Comparison of ENCODE assay signal across 6 cellular contexts in genomic region chr19:10568444-10568825, GRCh38. TPM values are rescaled to one million over a fixed set of nuclear protein-coding genes. Genes with fewer than 3 reads are reported as not detected.
DNase-seq lines count a peak whose midpoint lies in the region; ATAC-seq lines count a peak whose summit lies in the region.

No MANE protein-coding gene starts in this region.

- peak overlapping the region; percentile 73 for H3K9ac ChIP-seq in ES-I3 (ENCODE audit: low read depth, low read length)
- peak overlapping the region; percentile 64 for H3K9ac ChIP-seq in mesendoderm (ENCODE audit: low read length)

- H2BK15ac ChIP-seq in mesendoderm (replicated peaks; ENCODE audit: low read depth): no peak overlapping the region

- H2BK120ac ChIP-seq in mesendoderm (ENCODE audit: low read depth, low read length): no peak overlapping the region

- H3K18ac ChIP-seq in mesendoderm (ENCODE audit: low read length): no peak overlapping the region

- ATAC-seq in HG03175 (IDR thresholded peaks at IDR 0.05; ENCODE audit: unreplicated experiment): peak; percentile 1

- H3K36me3 ChIP-seq in ES-I3 (ENCODE audit: insufficient read depth, low read length) (no peaks in the 10 kb centered on the region), mesendoderm (ENCODE audit: control insufficient read depth, insufficient read depth, low read length) (no peaks in the 10 kb centered on the region)

- no peak overlapping the region for H3K23ac ChIP-seq in mesendoderm (ENCODE audit: low read length)

- no peak overlapping the region for H4K5ac ChIP-seq in mesendoderm (ENCODE audit: low read length)

- H3K27me3 ChIP-seq in mesendoderm (ENCODE audit: insufficient read depth, low read length, poor library complexity): no peaks in the 10 kb centered on the region

- no peak overlapping the region for H3K4ac ChIP-seq in mesendoderm (ENCODE audit: low read depth, low read length)

- H3K4me2 ChIP-seq in mesendoderm (ENCODE audit: low read length): peak overlapping the region; percentile 93

- no peak overlapping the region for H4K8ac ChIP-seq in mesendoderm (ENCODE audit: low read depth, low read length)

- no peak overlapping the region for H2BK5ac ChIP-seq in mesendoderm (ENCODE audit: low read length)

- H3K4me1 ChIP-seq in ES-I3 (ENCODE audit: insufficient read depth, low read length) (peaks cover 6% of the 10 kb centered on the region; the same call in 1 of the 2 replicates), mesendoderm (ENCODE audit: control insufficient read depth, low read depth, low read length) (peaks cover 2% of the 10 kb centered on the region)

- no peaks in the 10 kb centered on the region for H3K79me1 ChIP-seq in mesendoderm (ENCODE audit: low read length)

- peak overlapping the region; percentile 30 for H3K4me3 ChIP-seq in mesendoderm (ENCODE audit: low read length)

- no peaks in the 10 kb centered on the region for H3K9me3 ChIP-seq in ES-I3 (ENCODE audit: control insufficient read depth, insufficient read depth, low read length)

- no peak overlapping the region for H3K27ac ChIP-seq in mesendoderm (ENCODE audit: low read depth, low read length)

- no CpG with 5 or more reads among the region's 49 CpGs for WGBS in mesendoderm (ENCODE audit: extremely low coverage, insufficient coverage, low lambda C conversion rate)

- no peak overlapping the region for H2AK5ac ChIP-seq in mesendoderm (ENCODE audit: low read length)

- DNase-seq in activated naive CD4-positive, alpha-beta T cell treated with anti-CD3 and anti-CD28 coated beads, Interleukin-2, amount 50 U/mL, for 16 hours: peak; percentile 65
- peak; percentile 66 for DNase-seq in mesendoderm
- no peak for DNase-seq in NCI-H345 treated with DMSO at 0.1 percent for 48 hours (lab: John Stamatoyannopoulos, UW; ENCODE audit: unreplicated experiment)
- DNase-seq in AG08396 (ENCODE audit: low spot score): no peak

- peaks cover 3% of the 10 kb centered on the region for H3K79me2 ChIP-seq in mesendoderm (ENCODE audit: control insufficient read depth, insufficient read depth, low read length)

- peak overlapping the region; percentile 84 for H3K56ac ChIP-seq in mesendoderm (ENCODE audit: low read length)

RNA-seq across cellular contexts. Expression of gene CDKN2D, which starts 0.3 kb away (rescaled TPM):
- polyA plus RNA-seq in mesendoderm (2013, experiment 1 of 2): 0.93 TPM
- 1.1 TPM for polyA plus RNA-seq in mesendoderm (2013, experiment 2 of 2)

RNA-seq across cellular contexts. Expression of gene KRI1, which starts 2.6 kb away (rescaled TPM):
- 32.6 TPM for polyA plus RNA-seq in mesendoderm (2013, experiment 1 of 2)
- 31.2 TPM for polyA plus RNA-seq in mesendoderm (2013, experiment 2 of 2)

RNA-seq across cellular contexts. Expression of gene AP1M2, which starts 18.7 kb away (rescaled TPM):
- 50.3 TPM for polyA plus RNA-seq in mesendoderm (2013, experiment 1 of 2)
- 50.0 TPM for polyA plus RNA-seq in mesendoderm (2013, experiment 2 of 2)

RNA-seq across cellular contexts. Expression of gene ATG4D, which starts 24.7 kb away (rescaled TPM):
- polyA plus RNA-seq in mesendoderm (2013, experiment 1 of 2): 23.0 TPM
- 23.3 TPM for polyA plus RNA-seq in mesendoderm (2013, experiment 2 of 2)

RNA-seq across cellular contexts. Expression of gene S1PR5, which starts 51.2 kb away (rescaled TPM):
- 2.4 TPM for polyA plus RNA-seq in mesendoderm (2013, experiment 1 of 2)
- 2.4 TPM for polyA plus RNA-seq in mesendoderm (2013, experiment 2 of 2)

Comparison
In these comparisons a context has a peak if more than half of its experiments do, and no peak if none do; other contexts are left out.
1. DNase-seq: peak in activated naive CD4-positive, alpha-beta T cell treated with anti-CD3 and anti-CD28 coated beads, Interleukin-2, amount 50 U/mL, for 16 hours (single experiment) and mesendoderm (single experiment); none in NCI-H345 treated with DMSO at 0.1 percent for 48 hours (single experiment) and AG08396 (single experiment).